In genomic region chr2:236917164-236917563, GRCh38 we compare ENCODE assay signal across 20 cellular contexts.
DNase-seq lines count a peak whose midpoint lies in the region; FAIRE-seq and TF ChIP-seq lines count a peak whose summit lies in the region.
"Had no signal": no experiment of that assay in that cellular context is flagged by ENCODE, and none has a peak within 500 bp of the region (broad histone marks: within the 10 kb centered on the region; RNA-seq: fewer than 3 reads in every experiment).

No MANE protein-coding gene starts in this region.

- H4K20me1 ChIP-seq in BLaER1 treated with 17β-estradiol and CSF1 and Interleukin-3, amounts not matched to agents 10 nM and 100 nM, result no peaks in the 10 kb centered on the region

- intact Hi-C loops in esophagus muscularis mucosa (cut with DNase I), result no loop called here

- H3K27me3 ChIP-seq in BLaER1 treated with 17β-estradiol and CSF1 and Interleukin-3, amounts not matched to agents 10 nM and 100 nM, result no peaks in the 10 kb centered on the region
- peaks cover 0 to 21% (median 0%) of the 10 kb centered on the region in 4 donors for H3K27me3 ChIP-seq in esophagus muscularis mucosa

- FAIRE-seq in GM12891 (lab: Jason Lieb, UNC), result no peak
- FAIRE-seq: D721Med, GM12878, GM18507, H54 had no signal

- no peaks in the 10 kb centered on the region for H3K36me3 ChIP-seq in BLaER1 treated with 17β-estradiol and CSF1 and Interleukin-3, amounts not matched to agents 10 nM and 100 nM
- no peaks in the 10 kb centered on the region for H3K36me3 ChIP-seq in esophagus muscularis mucosa
- H3K36me3 ChIP-seq: HAP-1 had no signal

- H3K4me1 Mint-ChIP-seq in neural crest cell, result peaks cover 73% of the 10 kb centered on the region
- H3K4me1 Mint-ChIP-seq: CD8-positive, alpha-beta memory T cell had no signal

- no peak overlapping the region for H3K9ac ChIP-seq in BLaER1 treated with 17β-estradiol and CSF1 and Interleukin-3, amounts not matched to agents 10 nM and 100 nM

- 96% methylated on average over 3 of the region's 3 CpGs for WGBS in esophagus muscularis mucosa

- no peak for TF ChIP-seq EP300 in esophagus muscularis mucosa (IDR thresholded peaks at IDR 0.05)

- H3K27ac ChIP-seq in BLaER1 treated with 17β-estradiol and CSF1 and Interleukin-3, amounts not matched to agents 10 nM and 100 nM, result peak overlapping the region in 3 of 11 experiments; percentile 10 to 39 (median 14); a peak in 3 of 22 replicates
- H3K27ac ChIP-seq in esophagus muscularis mucosa (replicated peaks in 1 of 4), result no peak overlapping the region

- H3K36me3 Mint-ChIP-seq in neural crest cell (ENCODE audit: low read depth), result no peaks in the 10 kb centered on the region
- H3K36me3 Mint-ChIP-seq: CD14-positive monocyte; CD8-positive, alpha-beta memory T cell had no signal

- H3K27me3 Mint-ChIP-seq in neural crest cell (ENCODE audit: low read depth), result no peaks in the 10 kb centered on the region

- H3K4me2 ChIP-seq in BLaER1 treated with 17β-estradiol and CSF1 and Interleukin-3, amounts not matched to agents 10 nM and 100 nM, result peak overlapping the region in 6 of 11 experiments; percentile 60 to 73 (median 66); a peak in 8 of 22 replicates

- H3K4me1 ChIP-seq in BLaER1 treated with 17β-estradiol and CSF1 and Interleukin-3, amounts not matched to agents 10 nM and 100 nM, result peaks cover 24 to 66% (median 57%) of the 10 kb centered on the region in 10 experiments
- H3K4me1 ChIP-seq in esophagus muscularis mucosa, result no peaks in the 10 kb centered on the region

- DNase-seq in esophagus muscularis mucosa (ENCODE audit: extremely low spot score) (peak; percentile 84), neural crest cell (ENCODE audit: low read depth, low spot score) (no peak), GM12891 (ENCODE audit: insufficient read length, low spot score) (no peak), anterior cingulate cortex (lab: John Stamatoyannopoulos, UW) (no peak)
- no peak for DNase-seq in NK-92 treated with Interleukin-12 subunit alpha and Interleukin-12 subunit beta, amount 100 ng/mL, for 24 hours (lab: John Stamatoyannopoulos, UW)
- DNase-seq: CD4-positive, alpha-beta T cell; CD8-positive, alpha-beta memory T cell; DMS 273 treated with DMSO at 0.1 percent for 48 hours; DMS79; EL; GDM1; GOT3; HFFc6 had no signal

- no peak for TF ChIP-seq CTCF in esophagus muscularis mucosa (IDR thresholded peaks at IDR 0.05)
- TF ChIP-seq CTCF in neural crest cell (conservative IDR thresholded peaks at IDR 0.05), result no peak

- TF ChIP-seq POLR2A in esophagus muscularis mucosa (IDR thresholded peaks at IDR 0.05; ENCODE audit: low read depth) (no peak), GM12891 (IDR thresholded peaks at IDR 0.05; ENCODE audit: low read depth, low read length) (no peak)

- H3K9me3 Mint-ChIP-seq in neural crest cell, result peaks cover 6% of the 10 kb centered on the region
- H3K9me3 Mint-ChIP-seq: CD4-positive, alpha-beta T cell; HFFc6 had no signal

- peak overlapping the region; percentile 2 for H3K4me3 Mint-ChIP-seq in neural crest cell
- H3K4me3 Mint-ChIP-seq: CD4-positive, alpha-beta T cell; CD8-positive, alpha-beta memory T cell; HFFc6 had no signal

- no peak overlapping the region for H3K4me3 ChIP-seq in BLaER1 treated with 17β-estradiol and CSF1 and Interleukin-3, amounts not matched to agents 10 nM and 100 nM
- H3K4me3 ChIP-seq in esophagus muscularis mucosa, result no peak overlapping the region
- H3K4me3 ChIP-seq: GM12878, HAP-1 had no signal

- peaks cover 0 to 10% (median 4%) of the 10 kb centered on the region in 11 experiments; a peak in 7 of 22 replicates for H3K9me3 ChIP-seq in BLaER1 treated with 17β-estradiol and CSF1 and Interleukin-3, amounts not matched to agents 10 nM and 100 nM (replicated peaks in 1 of 11)
- H3K9me3 ChIP-seq in esophagus muscularis mucosa, result no peaks in the 10 kb centered on the region
- H3K9me3 ChIP-seq: HAP-1 had no signal

- H3K27ac Mint-ChIP-seq in neural crest cell (ENCODE audit: unreplicated experiment), result peak overlapping the region; percentile 3
- H3K27ac Mint-ChIP-seq: CD14-positive monocyte; CD4-positive, alpha-beta T cell; CD8-positive, alpha-beta memory T cell; HFFc6 had no signal

TF ChIP-seq in GM12891, 5 proteins besides CTCF, POLR2A, EP300 and RAD21:
- TF ChIP-seq PAX5 (IDR thresholded peaks at IDR 0.05; ENCODE audit: insufficient read depth, low read length, severe bottlenecking) (no peak), POU2F2 (IDR thresholded peaks at IDR 0.05; ENCODE audit: low read depth, low read length) (no peak), SPI1 (IDR thresholded peaks at IDR 0.05; ENCODE audit: low read depth, low read length) (no peak), TAF1 (IDR thresholded peaks at IDR 0.05; ENCODE audit: low read depth, low read length) (no peak), POLR2AphosphoS5 (IDR thresholded peaks at IDR 0.05; ENCODE audit: low read depth, low read length) (no peak)
